11 cellular contexts compared by ENCODE assay signal in genomic region chr20:50518270-50518721, GRCh38. TPM values are rescaled to one million over a fixed set of nuclear protein-coding genes. Genes with fewer than 3 reads are reported as not detected.
DNase-seq lines count a peak whose midpoint lies in the region; ATAC-seq and TF ChIP-seq lines count a peak whose summit lies in the region.
"Had no signal": no experiment of that assay in that cellular context is flagged by ENCODE, and none has a peak within 500 bp of the region (broad histone marks: within the 10 kb centered on the region; RNA-seq: fewer than 3 reads in every experiment).

No MANE protein-coding gene starts in this region.

- H3K27ac Mint-ChIP-seq in activated CD4-positive, alpha-beta T cell treated with anti-CD3 and anti-CD28 coated beads, Interleukin-2, amount 10 ng/mL, durations not matched to agents 7 days and 5 days, result peak overlapping the region; percentile 93
- H3K27ac Mint-ChIP-seq in activated CD4-positive, alpha-beta memory T cell treated with anti-CD3 and anti-CD28 coated beads for 36 hours, result peak overlapping the region; percentile 98
- peak overlapping the region; percentile 94 to 98 for H3K27ac Mint-ChIP-seq in stimulated activated naive CD8-positive, alpha-beta T cell treated with anti-CD3 and anti-CD28 coated beads, Interleukin-15, amount 100 ng/mL, for 72 hours

- H3K9me3 Mint-ChIP-seq in activated CD4-positive, alpha-beta T cell treated with anti-CD3 and anti-CD28 coated beads, Interleukin-2, amount 10 ng/mL, durations not matched to agents 7 days and 5 days, result no peaks in the 10 kb centered on the region
- no peaks in the 10 kb centered on the region for H3K9me3 Mint-ChIP-seq in activated CD4-positive, alpha-beta memory T cell treated with anti-CD3 and anti-CD28 coated beads for 36 hours
- H3K9me3 Mint-ChIP-seq in stimulated activated naive CD8-positive, alpha-beta T cell treated with anti-CD3 and anti-CD28 coated beads, Interleukin-15, amount 100 ng/mL, for 72 hours, result no peaks in the 10 kb centered on the region

- peak; percentile 40 for ATAC-seq in stimulated activated naive CD8-positive, alpha-beta T cell treated with anti-CD3 and anti-CD28 coated beads, Interleukin-15, amount 100 ng/mL, for 72 hours

- intact Hi-C loops in activated CD4-positive, alpha-beta memory T cell treated with anti-CD3 and anti-CD28 coated beads for 36 hours (cut with micrococcal nuclease), result loop anchor here (1.0 to 2.0 kb wide), 2 partner anchors 8 to 407 kb away; partner anchors contain the start of gene PTPN1

- POLR2A ChIA-PET in activated CD4-positive, alpha-beta T cell treated with anti-CD3 and anti-CD28 coated beads, Interleukin-2, amount 10 ng/mL, durations not matched to agents 7 days and 5 days (lab: Charles Lee), result no interaction called here
- POLR2A ChIA-PET in activated CD4-positive, alpha-beta memory T cell treated with anti-CD3 and anti-CD28 coated beads for 36 hours (lab: Charles Lee), result interaction anchor here (1.0 to 2.6 kb wide), 6 partner anchors 27 to 327 kb away, joined by 3 to 17 read pairs (median 4); no protein-coding TSS in a partner anchor

- H3K4me3 ChIP-seq in fibroblast of the aortic adventitia (ENCODE audit: low read depth, low read length), result no peak overlapping the region
- H3K4me3 ChIP-seq: lung had no signal

- DNase-seq in activated CD4-positive, alpha-beta T cell treated with anti-CD3 and anti-CD28 coated beads, Interleukin-2, amount 10 ng/mL, durations not matched to agents 7 days and 5 days, result no peak
- DNase-seq in activated CD4-positive, alpha-beta T cell treated with anti-CD3 and anti-CD28 coated beads, Interleukin-2, amount 50 U/mL, for 48 hours, result no peak
- DNase-seq in activated CD4-positive, alpha-beta memory T cell treated with anti-CD3 and anti-CD28 coated beads for 36 hours, result no peak
- peak; percentile 46 for DNase-seq in fibroblast of the aortic adventitia (ENCODE audit: low read depth)
- DNase-seq in stimulated activated naive CD8-positive, alpha-beta T cell treated with anti-CD3 and anti-CD28 coated beads, Interleukin-15, amount 100 ng/mL, for 72 hours, result no peak
- DNase-seq in NCI-H1048 (lab: John Stamatoyannopoulos, UW), result no peak
- DNase-seq in GM13976 (ENCODE audit: low spot score), result no peak
- no peak for DNase-seq in activated CD8-positive, alpha-beta memory T cell treated with anti-CD3 and anti-CD28 coated beads, Interleukin-2, amount 50 U/mL, for 48 hours
- DNase-seq: dermis blood vessel endothelial cell, NCI-H2029 had no signal

- in situ Hi-C loops in GM13976 (cut with MboI; ENCODE audit: low sequenced_read_pairs, unreplicated experiment), result no loop called here

- peaks cover 63% of the 10 kb centered on the region for H3K36me3 Mint-ChIP-seq in activated CD4-positive, alpha-beta T cell treated with anti-CD3 and anti-CD28 coated beads, Interleukin-2, amount 10 ng/mL, durations not matched to agents 7 days and 5 days (ENCODE audit: low read depth)
- H3K36me3 Mint-ChIP-seq in activated CD4-positive, alpha-beta memory T cell treated with anti-CD3 and anti-CD28 coated beads for 36 hours, result peaks cover 37% of the 10 kb centered on the region

- TF ChIP-seq CTCF in fibroblast of the aortic adventitia (IDR thresholded peaks at IDR 0.05; ENCODE audit: insufficient read depth, low read length) (no peak), GM13976 (IDR thresholded peaks at IDR 0.05; ENCODE audit: borderline replicate concordance, control extremely low read depth, extremely low read depth, insufficient read depth, missing control alignments) (no peak)

- CTCF ChIA-PET in activated CD4-positive, alpha-beta T cell treated with anti-CD3 and anti-CD28 coated beads, Interleukin-2, amount 10 ng/mL, durations not matched to agents 7 days and 5 days (lab: Charles Lee), result interaction anchor here (1.0 kb wide), 1 partner anchor 23 kb away, joined by 4 read pairs; no protein-coding TSS in a partner anchor
- CTCF ChIA-PET in activated CD4-positive, alpha-beta memory T cell treated with anti-CD3 and anti-CD28 coated beads for 36 hours (lab: Charles Lee), result interaction anchor here (0.7 to 4.7 kb wide), 7 partner anchors 18 to 67 kb away, joined by 3 to 30 read pairs (median 5); no protein-coding TSS in a partner anchor

- H3K27me3 Mint-ChIP-seq in activated CD4-positive, alpha-beta T cell treated with anti-CD3 and anti-CD28 coated beads, Interleukin-2, amount 10 ng/mL, durations not matched to agents 7 days and 5 days, result no peaks in the 10 kb centered on the region
- H3K27me3 Mint-ChIP-seq in activated CD4-positive, alpha-beta memory T cell treated with anti-CD3 and anti-CD28 coated beads for 36 hours, result no peaks in the 10 kb centered on the region
- no peaks in the 10 kb centered on the region for H3K27me3 Mint-ChIP-seq in stimulated activated naive CD8-positive, alpha-beta T cell treated with anti-CD3 and anti-CD28 coated beads, Interleukin-15, amount 100 ng/mL, for 72 hours

- H3K4me1 Mint-ChIP-seq in activated CD4-positive, alpha-beta T cell treated with anti-CD3 and anti-CD28 coated beads, Interleukin-2, amount 10 ng/mL, durations not matched to agents 7 days and 5 days, result peaks cover 94% of the 10 kb centered on the region
- H3K4me1 Mint-ChIP-seq in activated CD4-positive, alpha-beta memory T cell treated with anti-CD3 and anti-CD28 coated beads for 36 hours (ENCODE audit: low read depth), result peaks cover 93% of the 10 kb centered on the region
- peaks cover 98% of the 10 kb centered on the region for H3K4me1 Mint-ChIP-seq in stimulated activated naive CD8-positive, alpha-beta T cell treated with anti-CD3 and anti-CD28 coated beads, Interleukin-15, amount 100 ng/mL, for 72 hours

- peak overlapping the region; percentile 72 for H3K4me3 Mint-ChIP-seq in activated CD4-positive, alpha-beta T cell treated with anti-CD3 and anti-CD28 coated beads, Interleukin-2, amount 10 ng/mL, durations not matched to agents 7 days and 5 days
- peak overlapping the region; percentile 77 for H3K4me3 Mint-ChIP-seq in activated CD4-positive, alpha-beta memory T cell treated with anti-CD3 and anti-CD28 coated beads for 36 hours
- H3K4me3 Mint-ChIP-seq in stimulated activated naive CD8-positive, alpha-beta T cell treated with anti-CD3 and anti-CD28 coated beads, Interleukin-15, amount 100 ng/mL, for 72 hours, result peak overlapping the region; percentile 74 to 95

RNA-seq across cellular contexts. Expression of gene PTPN1, which starts 8.1 kb away (rescaled TPM):
- total RNA-seq in activated CD4-positive, alpha-beta T cell treated with anti-CD3 and anti-CD28 coated beads, Interleukin-2, amount 10 ng/mL, durations not matched to agents 7 days and 5 days, result 10 to 100 TPM; 66.4 to 75.3 TPM
- total RNA-seq in activated CD4-positive, alpha-beta memory T cell treated with anti-CD3 and anti-CD28 coated beads for 36 hours, result 10 to 100 TPM; 80.6 to 83.4 TPM
- total RNA-seq in fibroblast of the aortic adventitia (ENCODE audit: low replicate concordance), result 19.9 and 32.4 TPM in 2 replicates
